Comparison of ENCODE assay signal across 8 cellular contexts in the genomic region with DNA sequence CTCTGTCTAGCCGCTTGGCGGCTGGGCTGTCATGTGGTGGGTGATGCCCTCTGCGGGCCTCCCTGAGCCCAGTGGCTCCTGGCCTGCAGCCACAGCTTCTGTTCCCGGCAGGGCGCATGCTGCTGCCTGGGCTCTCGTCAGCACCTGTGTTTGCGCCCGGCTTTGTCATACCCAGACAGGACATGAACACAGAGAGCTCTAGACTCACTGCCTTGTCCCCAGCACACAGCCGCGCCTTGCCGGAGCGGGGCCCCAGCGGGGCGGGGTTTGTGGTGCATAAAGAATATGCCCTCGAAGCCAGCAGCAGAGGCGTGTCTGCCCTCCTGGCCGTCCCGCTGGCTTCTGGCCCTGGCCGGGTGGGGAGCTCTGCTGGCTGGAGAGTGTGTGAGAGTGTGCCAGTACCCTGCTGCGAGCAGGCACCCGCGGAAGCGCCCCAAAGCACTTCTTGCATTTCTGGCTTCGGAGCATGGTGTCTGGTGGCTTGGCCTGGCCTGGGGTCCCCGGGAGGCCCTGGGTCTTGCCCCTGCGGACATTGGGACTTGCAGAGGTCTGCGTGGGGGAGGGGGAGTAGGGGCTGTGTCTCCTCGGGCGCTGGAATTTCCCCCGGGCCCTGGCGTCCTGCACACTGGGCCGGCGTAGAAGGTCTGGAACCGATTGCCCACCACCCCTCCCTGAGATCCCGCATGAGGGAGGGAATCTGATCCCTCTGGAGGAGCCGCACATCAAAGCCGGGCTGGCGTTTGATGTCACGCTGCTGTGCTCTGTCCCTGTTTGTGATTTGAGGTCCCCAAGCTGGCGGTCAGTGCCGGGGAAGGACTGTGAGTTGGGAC. TPM values are rescaled to one million over a fixed set of nuclear protein-coding genes. Genes with fewer than 3 reads are reported as not detected.
DNase-seq lines count a peak whose midpoint lies in the region; ATAC-seq, FAIRE-seq and TF ChIP-seq lines count a peak whose summit lies in the region.

No MANE protein-coding gene starts in this region.

- H3K27me3 Mint-ChIP-seq in T-helper 2 cell treated with Interferon-gamma antibody and Interleukin-4, amounts not matched to agents 5 μg/mL and 100 μg/mL, for 36 hours (ENCODE audit: low read depth), result no peaks in the 10 kb centered on the region

- peak overlapping the region; percentile 27 for H3K4me3 ChIP-seq in neuron (ENCODE audit: low read length)

- ATAC-seq in HG02588 (IDR thresholded peaks at IDR 0.05; ENCODE audit: unreplicated experiment), result no peak

- H2AFZ ChIP-seq in neuron (ENCODE audit: low read depth, low read length), result peak overlapping the region; percentile 66

- H3K27ac Mint-ChIP-seq in T-helper 2 cell treated with Interferon-gamma antibody and Interleukin-4, amounts not matched to agents 5 μg/mL and 100 μg/mL, for 36 hours, result no peak overlapping the region

- H3K4me1 ChIP-seq in neuron (ENCODE audit: insufficient read depth, low read length), result peaks cover 30% of the 10 kb centered on the region

- no peaks in the 10 kb centered on the region for H3K27me3 ChIP-seq in neuron (ENCODE audit: insufficient read depth, low read length)

- DNase-seq in EH (ENCODE audit: low read depth) (peak; percentile 76), RCC 7860 (ENCODE audit: low spot score) (peak; percentile 72), fibroblast of peridontal ligament (ENCODE audit: extremely low read depth) (peak; percentile 25), GM12892 (ENCODE audit: insufficient read length) (no peak), GOT3 (lab: John Stamatoyannopoulos, UW) (no peak)
- DNase-seq in T-helper 2 cell treated with Interferon-gamma antibody and Interleukin-4, amounts not matched to agents 5 μg/mL and 100 μg/mL, for 36 hours (ENCODE audit: low spot score), result no peak

- H3K36me3 ChIP-seq in neuron (ENCODE audit: insufficient read depth, low read length), result peaks cover under 1% of the 10 kb centered on the region

- no peak for FAIRE-seq in RCC 7860 (lab: Jason Lieb, UNC)
- no peak for FAIRE-seq in GM12892 (lab: Jason Lieb, UNC)

- H3K9me3 ChIP-seq in neuron (ENCODE audit: low read length), result peaks cover 11% of the 10 kb centered on the region

- no peaks in the 10 kb centered on the region for H3K9me3 Mint-ChIP-seq in T-helper 2 cell treated with Interferon-gamma antibody and Interleukin-4, amounts not matched to agents 5 μg/mL and 100 μg/mL, for 36 hours

- no peak for TF ChIP-seq POLR2A in GM12892 (IDR thresholded peaks at IDR 0.05; ENCODE audit: low read depth, low read length)

- no peaks in the 10 kb centered on the region for H3K4me1 Mint-ChIP-seq in T-helper 2 cell treated with Interferon-gamma antibody and Interleukin-4, amounts not matched to agents 5 μg/mL and 100 μg/mL, for 36 hours (ENCODE audit: low read depth)

- H3K36me3 Mint-ChIP-seq in T-helper 2 cell treated with Interferon-gamma antibody and Interleukin-4, amounts not matched to agents 5 μg/mL and 100 μg/mL, for 36 hours (ENCODE audit: low read depth), result peaks cover 2% of the 10 kb centered on the region

- no peak overlapping the region for H3K4me3 Mint-ChIP-seq in T-helper 2 cell treated with Interferon-gamma antibody and Interleukin-4, amounts not matched to agents 5 μg/mL and 100 μg/mL, for 36 hours

RNA-seq across cellular contexts. Expression of a gene that starts 14.5 kb away (rescaled TPM):
- polyA plus RNA-seq in GM12892 (2012; ENCODE audit: missing spikeins), result 12.7 TPM

RNA-seq across cellular contexts. Expression of a gene that starts 30.8 kb away (rescaled TPM):
- 67.6 TPM for polyA plus RNA-seq in GM12892 (2012; ENCODE audit: missing spikeins)

RNA-seq across cellular contexts. Expression of a gene that starts 30.9 kb away (rescaled TPM):
- polyA plus RNA-seq in GM12892 (2012; ENCODE audit: missing spikeins), result not detected

RNA-seq across cellular contexts. Expression of a gene that starts 31.2 kb away (rescaled TPM):
- polyA plus RNA-seq in GM12892 (2012; ENCODE audit: missing spikeins), result 10.8 TPM

RNA-seq across cellular contexts. Expression of a gene that starts 39.6 kb away (rescaled TPM):
- polyA plus RNA-seq in GM12892 (2012; ENCODE audit: missing spikeins), result 2.2 TPM

Comparison
In these comparisons a context has a peak if more than half of its experiments do, and no peak if none do; other contexts are left out.
1. DNase-seq: peak in EH (single experiment), RCC 7860 (single experiment) and fibroblast of peridontal ligament (single experiment); none in GM12892 (single experiment), GOT3 (single experiment) and T-helper 2 cell treated with Interferon-gamma antibody and Interleukin-4, amounts not matched to agents 5 μg/mL and 100 μg/mL, for 36 hours (single experiment).